Comparison of ENCODE assay signal across 21 cellular contexts in genomic region chr18:34594243-34594642, GRCh38.
DNase-seq lines count a peak whose midpoint lies in the region; ATAC-seq and TF ChIP-seq lines count a peak whose summit lies in the region.
"Had no signal": no experiment of that assay in that cellular context is flagged by ENCODE, and none has a peak within 500 bp of the region (broad histone marks: within the 10 kb centered on the region; RNA-seq: fewer than 3 reads in every experiment).

No MANE protein-coding gene starts in this region.

- H3K4me1 ChIP-seq in prostate gland (replicated peaks) (no peaks in the 10 kb centered on the region), uterus (peaks cover 0 to 3% of the 10 kb centered on the region in 2 donors), MM.1S (ENCODE audit: low read length) (no peaks in the 10 kb centered on the region)

- peak overlapping the region; percentile 15 to 31 for H3K27ac ChIP-seq in prostate gland
- peak overlapping the region; percentile 49 to 60 for H3K27ac ChIP-seq in uterus
- H3K27ac ChIP-seq in MM.1S (ENCODE audit: low read length), result no peak overlapping the region
- H3K27ac ChIP-seq: 22Rv1, neutrophil had no signal

- H3K4me3 ChIP-seq in prostate gland, result no peak overlapping the region
- H3K4me3 ChIP-seq in uterus, result peak overlapping the region; percentile 23 to 36
- no peak overlapping the region for H3K4me3 ChIP-seq in MM.1S (ENCODE audit: low read length)
- H3K4me3 ChIP-seq: lung had no signal

- H3K27me3 ChIP-seq in prostate gland (replicated peaks; ENCODE audit: insufficient read depth) (no peaks in the 10 kb centered on the region), uterus (no peaks in the 10 kb centered on the region), MM.1S (replicated peaks; ENCODE audit: insufficient read depth, low read length) (no peaks in the 10 kb centered on the region)

- intact Hi-C loops in Right ventricle myocardium superior (cut with DNase I), result loop anchor here (5.0 kb wide), 1 partner anchor 97 kb away; no protein-coding TSS in a partner anchor
- intact Hi-C loops in cardiac septum (cut with DNase I), result loop anchor here (5.0 kb wide), 1 partner anchor 63 kb away; no protein-coding TSS in a partner anchor
- intact Hi-C loops in prostate gland (cut with DNase I), result loop anchor here (5.0 kb wide), 1 partner anchor 102 kb away; no protein-coding TSS in a partner anchor
- intact Hi-C loops in uterus (cut with DNase I; ENCODE audit: low total_unique reads), result no loop called here

- no peak overlapping the region for H3K4me2 ChIP-seq in MM.1S (ENCODE audit: low read depth, low read length)

- no peaks in the 10 kb centered on the region for H3K79me2 ChIP-seq in MM.1S (ENCODE audit: low read length)

- H3K9me3 ChIP-seq in prostate gland (no peaks in the 10 kb centered on the region), uterus (no peaks in the 10 kb centered on the region), MM.1S (replicated peaks; ENCODE audit: insufficient read depth, low read length) (no peaks in the 10 kb centered on the region)
- H3K9me3 ChIP-seq: neutrophil had no signal

- 58% methylated on average over 2 of the region's 2 CpGs for WGBS in prostate gland

- TF ChIP-seq POLR2A in prostate gland (IDR thresholded peaks at IDR 0.05) (no peak), uterus (IDR thresholded peaks at IDR 0.05) (no peak)

- peak; percentile 10 for ATAC-seq in Right ventricle myocardium superior (ENCODE audit: poor library complexity)
- no peak for ATAC-seq in GM19463 (IDR thresholded peaks at IDR 0.05; ENCODE audit: unreplicated experiment)
- ATAC-seq: sciatic nerve had no signal

- TF ChIP-seq CTCF in prostate gland (IDR thresholded peaks at IDR 0.05) (no peak), uterus (IDR thresholded peaks at IDR 0.05) (no peak), MM.1S (IDR thresholded peaks at IDR 0.05; ENCODE audit: low read length) (no peak)

- H3K9me2 ChIP-seq in MM.1S (replicated peaks; ENCODE audit: insufficient read depth, low read length), result no peaks in the 10 kb centered on the region

- H3F3A ChIP-seq in MM.1S (ENCODE audit: insufficient read depth, low read length), result no peaks in the 10 kb centered on the region

- DNase-seq in Right ventricle myocardium superior, result no peak
- DNase-seq in cardiac septum (ENCODE audit: low spot score), result no peak
- peak; percentile 41 for DNase-seq in inferior parietal cortex (ENCODE audit: extremely low spot score)
- no peak for DNase-seq in prostate gland (ENCODE audit: low spot score)
- no peak for DNase-seq in uterus
- no peak for DNase-seq in MM.1S
- no peak for DNase-seq in NCI-H345 (lab: John Stamatoyannopoulos, UW)
- DNase-seq: activated CD4-positive, alpha-beta T cell treated with anti-CD3 and anti-CD28 coated beads, Interleukin-2, amount 10 ng/mL, durations not matched to agents 24 days and 14 days; activated effector memory CD4-positive, alpha-beta T cell treated with anti-CD3 and anti-CD28 coated beads, Interleukin-2, amount 50 U/mL, for 16 hours; Calu3; HFFc6; KG1; NCI-H1048; NCI-H2081; NCI-H510A treated with DMSO at 0.1 percent for 48 hours; stimulated activated CD4-positive, alpha-beta T cell treated with anti-CD3 and anti-CD28 coated beads, Interleukin-2, amount 100 ng/mL, for 48 hours had no signal

- no peaks in the 10 kb centered on the region for H4K20me1 ChIP-seq in MM.1S (ENCODE audit: insufficient read depth, low read length)

- no peak overlapping the region for H3K9ac ChIP-seq in MM.1S (ENCODE audit: low read length)

- H2AFZ ChIP-seq in MM.1S (ENCODE audit: low read length), result no peak overlapping the region

- H3K36me3 ChIP-seq in prostate gland (no peaks in the 10 kb centered on the region), uterus (no peaks in the 10 kb centered on the region), MM.1S (replicated peaks; ENCODE audit: insufficient read depth, low read length) (no peaks in the 10 kb centered on the region)
- H3K36me3 ChIP-seq: neutrophil had no signal

Comparison
In these comparisons a context has a peak if more than half of its experiments do, and no peak if none do; other contexts are left out.
1. H3K4me3 ChIP-seq: peak in uterus (2 of 2); none in prostate gland (0 of 2) and MM.1S (single experiment).